In genomic region chr22:30423959-30424380, GRCh38 we compare ENCODE assay signal across 1 cellular context.
TF ChIP-seq lines count a peak whose summit lies in the region.

No MANE protein-coding gene starts in this region.

TF ChIP-seq in HepG2, 621 proteins besides CTCF, POLR2A, EP300 and RAD21 (continued from another document and continues in another):
- peak; percentile 13; the same call in 1 of the 2 replicates for TF ChIP-seq POLR2AphosphoS5 (IDR thresholded peaks at IDR 0.05; ENCODE audit: low read depth, low read length)
- no peak for TF ChIP-seq SP1 (IDR thresholded peaks at IDR 0.05)
- TF ChIP-seq SP1 (CRISPR knock-in tag; IDR thresholded peaks at IDR 0.05) = peak; percentile 85; the same call in 1 of the 2 replicates
- no peak for TF ChIP-seq SMARCE1 (IDR thresholded peaks at IDR 0.05; ENCODE audit: borderline replicate concordance)
- TF ChIP-seq, protein P1, sequence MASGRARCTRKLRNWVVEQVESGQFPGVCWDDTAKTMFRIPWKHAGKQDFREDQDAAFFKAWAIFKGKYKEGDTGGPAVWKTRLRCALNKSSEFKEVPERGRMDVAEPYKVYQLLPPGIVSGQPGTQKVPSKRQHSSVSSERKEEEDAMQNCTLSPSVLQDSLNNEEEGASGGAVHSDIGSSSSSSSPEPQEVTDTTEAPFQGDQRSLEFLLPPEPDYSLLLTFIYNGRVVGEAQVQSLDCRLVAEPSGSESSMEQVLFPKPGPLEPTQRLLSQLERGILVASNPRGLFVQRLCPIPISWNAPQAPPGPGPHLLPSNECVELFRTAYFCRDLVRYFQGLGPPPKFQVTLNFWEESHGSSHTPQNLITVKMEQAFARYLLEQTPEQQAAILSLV (CRISPR knock-in tag; IDR thresholded peaks at IDR 0.05; ENCODE audit: borderline replicate concordance) = 0 out of 2 replicates have a peak, but pooled peaks have one; percentile 53
- TF ChIP-seq SPEN (CRISPR knock-in tag; IDR thresholded peaks at IDR 0.05; ENCODE audit: low read depth) = peak; percentile 90
- no peak; the same call in 1 of the 2 replicates for TF ChIP-seq ZFAT (CRISPR knock-in tag; conservative IDR thresholded peaks at IDR 0.05)
- TF ChIP-seq ZNF773 (CRISPR knock-in tag; IDR thresholded peaks at IDR 0.05; ENCODE audit: borderline replicate concordance) = no peak
- TF ChIP-seq PHB2 (IDR thresholded peaks at IDR 0.05; ENCODE audit: partially characterized antibody) = no peak
- no peak for TF ChIP-seq ZFP36 (IDR thresholded peaks at IDR 0.05; ENCODE audit: borderline replicate concordance, low read depth, low read length, partially characterized antibody)
- TF ChIP-seq MBD4 (IDR thresholded peaks at IDR 0.05; ENCODE audit: borderline replicate concordance, low read length) = no peak
- TF ChIP-seq, protein P2, sequence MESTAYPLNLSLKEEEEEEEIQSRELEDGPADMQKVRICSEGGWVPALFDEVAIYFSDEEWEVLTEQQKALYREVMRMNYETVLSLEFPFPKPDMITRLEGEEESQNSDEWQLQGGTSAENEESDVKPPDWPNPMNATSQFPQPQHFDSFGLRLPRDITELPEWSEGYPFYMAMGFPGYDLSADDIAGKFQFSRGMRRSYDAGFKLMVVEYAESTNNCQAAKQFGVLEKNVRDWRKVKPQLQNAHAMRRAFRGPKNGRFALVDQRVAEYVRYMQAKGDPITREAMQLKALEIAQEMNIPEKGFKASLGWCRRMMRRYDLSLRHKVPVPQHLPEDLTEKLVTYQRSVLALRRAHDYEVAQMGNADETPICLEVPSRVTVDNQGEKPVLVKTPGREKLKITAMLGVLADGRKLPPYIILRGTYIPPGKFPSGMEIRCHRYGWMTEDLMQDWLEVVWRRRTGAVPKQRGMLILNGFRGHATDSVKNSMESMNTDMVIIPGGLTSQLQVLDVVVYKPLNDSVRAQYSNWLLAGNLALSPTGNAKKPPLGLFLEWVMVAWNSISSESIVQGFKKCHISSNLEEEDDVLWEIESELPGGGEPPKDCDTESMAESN (CRISPR knock-in tag; conservative IDR thresholded peaks at IDR 0.05) = no peak
- TF ChIP-seq JDP2 (CRISPR knock-in tag; IDR thresholded peaks at IDR 0.05; ENCODE audit: borderline replicate concordance) = no peak
- peak; percentile 40 for TF ChIP-seq ELF1 (CRISPR knock-in tag; IDR thresholded peaks at IDR 0.05)
- TF ChIP-seq ZNF281 (CRISPR knock-in tag; IDR thresholded peaks at IDR 0.05; ENCODE audit: borderline replicate concordance) = no peak
- TF ChIP-seq FOXA1 (IDR thresholded peaks at IDR 0.05) = no peak
- no peak for TF ChIP-seq FOXA1 (CRISPR knock-in tag; IDR thresholded peaks at IDR 0.05)
- TF ChIP-seq ZNF430 (CRISPR knock-in tag; IDR thresholded peaks at IDR 0.05) = peak; percentile 16; the same call in 1 of the 2 replicates
- no peak for TF ChIP-seq ZFP37 (CRISPR knock-in tag; IDR thresholded peaks at IDR 0.05; ENCODE audit: borderline replicate concordance)
- TF ChIP-seq MATR3 (CRISPR knock-in tag; IDR thresholded peaks at IDR 0.05) = no peak
- 0 out of 2 replicates have a peak, but pooled peaks have one; percentile 19 for TF ChIP-seq ETS1 (CRISPR knock-in tag; IDR thresholded peaks at IDR 0.05)
- peak; percentile 86 for TF ChIP-seq PHF21A (CRISPR knock-in tag; IDR thresholded peaks at IDR 0.05)
- no peak for TF ChIP-seq ZNF616 (CRISPR knock-in tag; IDR thresholded peaks at IDR 0.05; ENCODE audit: low read depth)
- peak; percentile 57; the same call in 1 of the 2 replicates for TF ChIP-seq TBX3 (IDR thresholded peaks at IDR 0.05; ENCODE audit: borderline replicate concordance)
- no peak; the same call in 1 of the 2 replicates for TF ChIP-seq MEIS1 (CRISPR knock-in tag; IDR thresholded peaks at IDR 0.05; ENCODE audit: borderline replicate concordance)
- TF ChIP-seq, protein P3, sequence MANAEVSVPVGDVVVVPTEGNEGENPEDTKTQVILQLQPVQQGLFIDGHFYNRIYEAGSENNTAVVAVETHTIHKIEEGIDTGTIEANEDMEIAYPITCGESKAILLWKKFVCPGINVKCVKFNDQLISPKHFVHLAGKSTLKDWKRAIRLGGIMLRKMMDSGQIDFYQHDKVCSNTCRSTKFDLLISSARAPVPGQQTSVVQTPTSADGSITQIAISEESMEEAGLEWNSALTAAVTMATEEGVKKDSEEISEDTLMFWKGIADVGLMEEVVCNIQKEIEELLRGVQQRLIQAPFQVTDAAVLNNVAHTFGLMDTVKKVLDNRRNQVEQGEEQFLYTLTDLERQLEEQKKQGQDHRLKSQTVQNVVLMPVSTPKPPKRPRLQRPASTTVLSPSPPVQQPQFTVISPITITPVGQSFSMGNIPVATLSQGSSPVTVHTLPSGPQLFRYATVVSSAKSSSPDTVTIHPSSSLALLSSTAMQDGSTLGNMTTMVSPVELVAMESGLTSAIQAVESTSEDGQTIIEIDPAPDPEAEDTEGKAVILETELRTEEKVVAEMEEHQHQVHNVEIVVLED (CRISPR knock-in tag; IDR thresholded peaks at IDR 0.05; ENCODE audit: borderline replicate concordance) = peak; percentile 96
- no peak for TF ChIP-seq CHD2 (IDR thresholded peaks at IDR 0.05; ENCODE audit: low read depth, low read length)
- peak; percentile 84; the same call in 1 of the 2 replicates for TF ChIP-seq ZNF792 (CRISPR knock-in tag; IDR thresholded peaks at IDR 0.05)
- no peak for TF ChIP-seq FOXP1 (IDR thresholded peaks at IDR 0.05)
- TF ChIP-seq FOXP1 (CRISPR knock-in tag; IDR thresholded peaks at IDR 0.05) = no peak; the same call in 1 of the 2 replicates
- no peak for TF ChIP-seq SP140L (CRISPR knock-in tag; IDR thresholded peaks at IDR 0.05; ENCODE audit: borderline replicate concordance)
- peak; percentile 79 for TF ChIP-seq DMAP1 (CRISPR knock-in tag; IDR thresholded peaks at IDR 0.05)
- no peak for TF ChIP-seq ZNF672 (CRISPR knock-in tag; IDR thresholded peaks at IDR 0.05)
- TF ChIP-seq POLR2G (IDR thresholded peaks at IDR 0.05; ENCODE audit: low read depth, low read length) = peak; percentile 69
- TF ChIP-seq KLF16 (CRISPR knock-in tag; IDR thresholded peaks at IDR 0.05) = peak in 1 of 2 experiments; percentile 94; a peak in 2 of 4 replicates
- no peak for TF ChIP-seq ZNF264 (CRISPR knock-in tag; IDR thresholded peaks at IDR 0.05)
- TF ChIP-seq CREB1 (IDR thresholded peaks at IDR 0.05) = peak; percentile 91
- TF ChIP-seq CREB1 (CRISPR knock-in tag; IDR thresholded peaks at IDR 0.05) = peak; percentile 92
- peak; percentile 80 for TF ChIP-seq TFDP1 (CRISPR knock-in tag; IDR thresholded peaks at IDR 0.05; ENCODE audit: borderline replicate concordance)
- peak; percentile 75 for TF ChIP-seq HCFC1 (IDR thresholded peaks at IDR 0.05; ENCODE audit: low read depth, low read length)
- TF ChIP-seq ZNF772 (CRISPR knock-in tag; IDR thresholded peaks at IDR 0.05) = no peak
- no peak for TF ChIP-seq ZNF251 (CRISPR knock-in tag; IDR thresholded peaks at IDR 0.05)
- TF ChIP-seq SIN3B (IDR thresholded peaks at IDR 0.05; ENCODE audit: low read length) = 0 out of 2 replicates have a peak, but pooled peaks have one; percentile 36
- TF ChIP-seq NFYB (CRISPR knock-in tag; IDR thresholded peaks at IDR 0.05) = peak; percentile 90
- TF ChIP-seq DPF2 (CRISPR knock-in tag; IDR thresholded peaks at IDR 0.05; ENCODE audit: borderline replicate concordance, low read depth) = no peak
- TF ChIP-seq ATF1 (CRISPR knock-in tag; IDR thresholded peaks at IDR 0.05) = peak; percentile 86
- TF ChIP-seq, protein P4, sequence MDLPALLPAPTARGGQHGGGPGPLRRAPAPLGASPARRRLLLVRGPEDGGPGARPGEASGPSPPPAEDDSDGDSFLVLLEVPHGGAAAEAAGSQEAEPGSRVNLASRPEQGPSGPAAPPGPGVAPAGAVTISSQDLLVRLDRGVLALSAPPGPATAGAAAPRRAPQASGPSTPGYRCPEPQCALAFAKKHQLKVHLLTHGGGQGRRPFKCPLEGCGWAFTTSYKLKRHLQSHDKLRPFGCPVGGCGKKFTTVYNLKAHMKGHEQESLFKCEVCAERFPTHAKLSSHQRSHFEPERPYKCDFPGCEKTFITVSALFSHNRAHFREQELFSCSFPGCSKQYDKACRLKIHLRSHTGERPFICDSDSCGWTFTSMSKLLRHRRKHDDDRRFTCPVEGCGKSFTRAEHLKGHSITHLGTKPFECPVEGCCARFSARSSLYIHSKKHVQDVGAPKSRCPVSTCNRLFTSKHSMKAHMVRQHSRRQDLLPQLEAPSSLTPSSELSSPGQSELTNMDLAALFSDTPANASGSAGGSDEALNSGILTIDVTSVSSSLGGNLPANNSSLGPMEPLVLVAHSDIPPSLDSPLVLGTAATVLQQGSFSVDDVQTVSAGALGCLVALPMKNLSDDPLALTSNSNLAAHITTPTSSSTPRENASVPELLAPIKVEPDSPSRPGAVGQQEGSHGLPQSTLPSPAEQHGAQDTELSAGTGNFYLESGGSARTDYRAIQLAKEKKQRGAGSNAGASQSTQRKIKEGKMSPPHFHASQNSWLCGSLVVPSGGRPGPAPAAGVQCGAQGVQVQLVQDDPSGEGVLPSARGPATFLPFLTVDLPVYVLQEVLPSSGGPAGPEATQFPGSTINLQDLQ (CRISPR knock-in tag; IDR thresholded peaks at IDR 0.05) = no peak
- no peak for TF ChIP-seq ZSCAN20 (CRISPR knock-in tag; IDR thresholded peaks at IDR 0.05; ENCODE audit: borderline replicate concordance)
- TF ChIP-seq KDM5A (IDR thresholded peaks at IDR 0.05; ENCODE audit: borderline replicate concordance, low read length) = peak; percentile 35; the same call in 1 of the 2 replicates
- TF ChIP-seq ZNF678 (CRISPR knock-in tag; IDR thresholded peaks at IDR 0.05) = no peak
- TF ChIP-seq TBL1XR1 (IDR thresholded peaks at IDR 0.05; ENCODE audit: borderline replicate concordance, low read length, partially characterized antibody) = no peak
- TF ChIP-seq ATF7 (IDR thresholded peaks at IDR 0.05) = no peak
- TF ChIP-seq ATF7 (CRISPR knock-in tag; IDR thresholded peaks at IDR 0.05) = no peak
- TF ChIP-seq RXRB (CRISPR knock-in tag; IDR thresholded peaks at IDR 0.05; ENCODE audit: borderline replicate concordance) = peak; percentile 60; the same call in 1 of the 2 replicates
- TF ChIP-seq NFKBIZ (CRISPR knock-in tag; IDR thresholded peaks at IDR 0.05) = 0 out of 2 replicates have a peak, but pooled peaks have one; percentile 18
- no peak; the same call in 1 of the 2 replicates for TF ChIP-seq ZNF777 (CRISPR knock-in tag; IDR thresholded peaks at IDR 0.05)
- TF ChIP-seq ZNF670 (CRISPR knock-in tag; IDR thresholded peaks at IDR 0.05; ENCODE audit: borderline replicate concordance) = peak; percentile 77
- TF ChIP-seq FOSL1 (CRISPR knock-in tag; IDR thresholded peaks at IDR 0.05; ENCODE audit: borderline replicate concordance) = no peak
- TF ChIP-seq KAT2B (IDR thresholded peaks at IDR 0.05; ENCODE audit: borderline replicate concordance, low read depth, low read length) = no peak
- peak; percentile 82; the same call in 1 of the 2 replicates for TF ChIP-seq TOE1 (CRISPR knock-in tag; IDR thresholded peaks at IDR 0.05)
- TF ChIP-seq, protein P5, sequence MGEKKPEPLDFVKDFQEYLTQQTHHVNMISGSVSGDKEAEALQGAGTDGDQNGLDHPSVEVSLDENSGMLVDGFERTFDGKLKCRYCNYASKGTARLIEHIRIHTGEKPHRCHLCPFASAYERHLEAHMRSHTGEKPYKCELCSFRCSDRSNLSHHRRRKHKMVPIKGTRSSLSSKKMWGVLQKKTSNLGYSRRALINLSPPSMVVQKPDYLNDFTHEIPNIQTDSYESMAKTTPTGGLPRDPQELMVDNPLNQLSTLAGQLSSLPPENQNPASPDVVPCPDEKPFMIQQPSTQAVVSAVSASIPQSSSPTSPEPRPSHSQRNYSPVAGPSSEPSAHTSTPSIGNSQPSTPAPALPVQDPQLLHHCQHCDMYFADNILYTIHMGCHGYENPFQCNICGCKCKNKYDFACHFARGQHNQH (CRISPR knock-in tag; IDR thresholded peaks at IDR 0.05) = no peak; the same call in 1 of the 2 replicates
- TF ChIP-seq MYC (CRISPR knock-in tag; IDR thresholded peaks at IDR 0.05; ENCODE audit: borderline replicate concordance) = peak; percentile 76; the same call in 1 of the 2 replicates
- peak; percentile 15 for TF ChIP-seq KLF6 (CRISPR knock-in tag; IDR thresholded peaks at IDR 0.05)
- TF ChIP-seq, protein P6, sequence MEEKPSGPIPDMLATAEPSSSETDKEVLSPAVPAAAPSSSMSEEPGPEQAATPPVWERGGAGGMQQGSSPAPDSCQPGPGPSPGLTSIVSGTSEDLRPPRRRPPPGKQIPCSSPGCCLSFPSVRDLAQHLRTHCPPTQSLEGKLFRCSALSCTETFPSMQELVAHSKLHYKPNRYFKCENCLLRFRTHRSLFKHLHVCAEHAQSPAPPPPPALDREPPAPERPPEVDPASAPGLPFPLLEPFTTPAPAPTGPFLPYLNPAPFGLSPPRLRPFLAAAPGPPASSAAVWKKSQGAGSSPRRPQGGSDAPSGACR (CRISPR knock-in tag; IDR thresholded peaks at IDR 0.05) = 0 out of 2 replicates have a peak, but pooled peaks have one; percentile 13
